Comparison of ENCODE assay signal across 8 cellular contexts in genomic region chr6:154157082-154157481, GRCh38.
DNase-seq lines count a peak whose midpoint lies in the region; ATAC-seq and TF ChIP-seq lines count a peak whose summit lies in the region.

No MANE protein-coding gene starts in this region.

- peak overlapping the region; percentile 62 for H3K27ac ChIP-seq in BLaER1
- peak overlapping the region; percentile 66 for H3K27ac ChIP-seq in effector memory CD4-positive, alpha-beta T cell (ENCODE audit: insufficient read depth, low read length, poor library complexity, severe bottlenecking)

- H3K9me3 ChIP-seq in BLaER1 = peaks cover 5% of the 10 kb centered on the region; the same call in 1 of the 2 replicates
- H3K9me3 ChIP-seq in effector memory CD4-positive, alpha-beta T cell (ENCODE audit: control insufficient read depth, low read length) = no peaks in the 10 kb centered on the region

- ATAC-seq in GM19324 (IDR thresholded peaks at IDR 0.05; ENCODE audit: low FRiP score, unreplicated experiment) = peak; percentile 33
- peak; percentile 56 for ATAC-seq in HG03354 (IDR thresholded peaks at IDR 0.05; ENCODE audit: poor library complexity, severe bottlenecking, unreplicated experiment)
- ATAC-seq in omental fat pad (ENCODE audit: low FRiP score) = no peak

- H3K4me2 ChIP-seq in BLaER1 = peak overlapping the region; percentile 70

- H3K9ac ChIP-seq in BLaER1 = peak overlapping the region; percentile 67

- H3K36me3 ChIP-seq in BLaER1 = no peaks in the 10 kb centered on the region
- no peaks in the 10 kb centered on the region for H3K36me3 ChIP-seq in effector memory CD4-positive, alpha-beta T cell (ENCODE audit: control insufficient read depth, insufficient read depth, low read length)

- DNase-seq in effector memory CD4-positive, alpha-beta T cell = no peak
- DNase-seq in foreskin melanocyte (no peak), SKM-1 treated with dmso at 0.1 percent for 144 hours (lab: John Stamatoyannopoulos, UW; ENCODE audit: unreplicated experiment) (no peak), DMS153 (lab: John Stamatoyannopoulos, UW) (no peak), omental fat pad (ENCODE audit: low spot score) (no peak)

- H4K20me1 ChIP-seq in BLaER1 = no peaks in the 10 kb centered on the region

- TF ChIP-seq CTCF in omental fat pad (IDR thresholded peaks at IDR 0.05) = no peak

- H3K27me3 ChIP-seq in BLaER1 = no peaks in the 10 kb centered on the region
- H3K27me3 ChIP-seq in effector memory CD4-positive, alpha-beta T cell (replicated peaks; ENCODE audit: control insufficient read depth, insufficient read depth, low read length, poor library complexity, severe bottlenecking) = no peaks in the 10 kb centered on the region

- peaks cover 28% of the 10 kb centered on the region for H3K4me1 ChIP-seq in BLaER1
- peaks cover 22% of the 10 kb centered on the region for H3K4me1 ChIP-seq in effector memory CD4-positive, alpha-beta T cell (ENCODE audit: control insufficient read depth, insufficient read depth, low read length, poor library complexity, severe bottlenecking)

- H3K4me3 ChIP-seq in BLaER1 = peak overlapping the region; percentile 32; the same call in 1 of the 2 replicates
- H3K4me3 ChIP-seq in effector memory CD4-positive, alpha-beta T cell (ENCODE audit: insufficient read depth, low read depth, low read length, poor library complexity, severe bottlenecking) = peak overlapping the region; percentile 44
